In the genomic region with DNA sequence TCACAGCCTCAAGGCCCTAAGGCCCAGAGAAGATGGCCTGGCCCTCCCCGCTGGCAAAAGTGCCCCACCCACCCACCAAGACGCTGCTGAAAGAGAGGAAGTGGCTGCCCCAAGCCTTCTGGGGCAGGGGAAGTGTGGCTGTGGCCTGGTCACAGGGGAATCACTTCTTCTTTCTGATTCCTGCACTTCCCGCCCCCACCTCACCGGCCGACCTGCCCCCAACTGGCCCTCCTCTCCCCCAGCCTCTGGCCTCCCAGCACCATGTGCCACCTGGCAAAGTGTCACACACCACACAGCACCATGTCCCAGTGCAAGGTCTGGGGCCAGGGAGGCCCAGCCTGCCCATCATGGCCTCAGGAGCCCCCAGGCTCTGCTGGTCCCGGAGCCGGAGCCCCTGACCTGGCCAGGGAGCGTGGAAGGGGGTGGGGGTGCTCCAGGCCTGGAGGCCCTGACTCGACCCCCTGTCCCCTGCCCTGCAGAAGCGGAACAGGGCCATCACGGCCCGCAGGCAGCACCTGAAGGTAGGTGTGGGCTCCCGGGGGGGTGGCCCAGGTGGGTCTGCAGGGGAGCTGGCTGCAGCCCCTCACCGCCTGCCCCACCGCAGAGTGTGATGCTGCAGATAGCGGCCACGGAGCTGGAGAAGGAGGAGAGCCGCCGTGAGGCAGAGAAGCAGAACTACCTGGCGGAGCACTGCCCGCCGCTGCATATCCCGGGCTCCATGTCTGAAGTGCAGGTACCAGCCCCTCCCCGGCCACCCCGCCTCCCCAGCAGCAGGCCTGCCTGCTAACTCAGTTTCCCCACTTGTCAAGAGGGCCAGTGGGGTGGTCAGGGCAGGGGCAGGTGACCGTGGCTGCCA, we compare ENCODE assay signal across 11 cellular contexts. TPM values are rescaled to one million over a fixed set of nuclear protein-coding genes. Genes with fewer than 3 reads are reported as not detected.
A peak's percentile ranks its signal among the peaks of the same experiment; 100 is the strongest.
DNase-seq lines count a peak whose midpoint lies in the region; ATAC-seq and TF ChIP-seq lines count a peak whose summit lies in the region.
"Had no signal": no experiment of that assay in that cellular context is flagged by ENCODE, and none has a peak within 500 bp of the region (broad histone marks: within the 10 kb centered on the region; RNA-seq: fewer than 3 reads in every experiment).

No MANE protein-coding gene starts in this region.

- intact Hi-C loops in mucosa of descending colon (cut with DNase I, micrococcal nuclease) = no loop called here

- H3K9me3 Mint-ChIP-seq in activated naive CD8-positive, alpha-beta T cell treated with anti-CD3 and anti-CD28 coated beads for 36 hours = no peaks in the 10 kb centered on the region
- H3K9me3 Mint-ChIP-seq in osteocyte (ENCODE audit: unreplicated experiment) = no peaks in the 10 kb centered on the region

- no peak overlapping the region for H3K4me3 Mint-ChIP-seq in activated naive CD8-positive, alpha-beta T cell treated with anti-CD3 and anti-CD28 coated beads for 36 hours
- H3K4me3 Mint-ChIP-seq in osteocyte (ENCODE audit: unreplicated experiment) = no peak overlapping the region
- H3K4me3 Mint-ChIP-seq: activated CD4-positive, alpha-beta T cell treated with anti-CD3 and anti-CD28 coated beads for 36 hours had no signal

- TF ChIP-seq CTCF in GM10266 (IDR thresholded peaks at IDR 0.05; ENCODE audit: control insufficient read depth, insufficient read depth, low read depth, missing control alignments) = no peak
- no peak for TF ChIP-seq CTCF in mucosa of descending colon (IDR thresholded peaks at IDR 0.05)
- TF ChIP-seq CTCF in osteocyte (IDR thresholded peaks at IDR 0.05) = no peak

- H3K4me1 Mint-ChIP-seq in activated naive CD8-positive, alpha-beta T cell treated with anti-CD3 and anti-CD28 coated beads for 36 hours = peaks cover 24% of the 10 kb centered on the region
- H3K4me1 Mint-ChIP-seq in osteocyte (ENCODE audit: unreplicated experiment) = peaks cover 25% of the 10 kb centered on the region

- peak; percentile 50 for ATAC-seq in HG02759 (IDR thresholded peaks at IDR 0.05; ENCODE audit: unreplicated experiment)
- ATAC-seq in mucosa of descending colon = peak; percentile 46
- ATAC-seq in GM21381 (IDR thresholded peaks at IDR 0.05; ENCODE audit: unreplicated experiment) = no peak
- ATAC-seq in HG03520 (IDR thresholded peaks at IDR 0.05; ENCODE audit: unreplicated experiment) = no peak
- ATAC-seq: activated CD4-positive, alpha-beta T cell treated with anti-CD3 and anti-CD28 coated beads for 36 hours had no signal

- H3K36me3 ChIP-seq in mucosa of descending colon (ENCODE audit: low read depth) = no peaks in the 10 kb centered on the region
- H3K36me3 ChIP-seq: cardiac muscle cell had no signal

- peak; percentile 82 for DNase-seq in GM10266 (ENCODE audit: extremely low spot score)
- no peak for DNase-seq in activated naive CD8-positive, alpha-beta T cell treated with anti-CD3 and anti-CD28 coated beads for 36 hours
- peak; percentile 45 to 84 (median 57) for DNase-seq in mucosa of descending colon
- DNase-seq in stimulated activated CD4-positive, alpha-beta T cell treated with anti-CD3 and anti-CD28 coated beads, Interleukin-2, amount 100 ng/mL, for 48 hours = no peak
- DNase-seq in osteocyte (ENCODE audit: extremely low spot score, unreplicated experiment) = no peak
- DNase-seq: activated CD4-positive, alpha-beta T cell treated with anti-CD3 and anti-CD28 coated beads for 36 hours; DMS153 had no signal

- H3K27me3 Mint-ChIP-seq in activated naive CD8-positive, alpha-beta T cell treated with anti-CD3 and anti-CD28 coated beads for 36 hours = peaks cover 3% of the 10 kb centered on the region
- H3K27me3 Mint-ChIP-seq in osteocyte (ENCODE audit: unreplicated experiment) = no peaks in the 10 kb centered on the region
- H3K27me3 Mint-ChIP-seq: activated CD4-positive, alpha-beta T cell treated with anti-CD3 and anti-CD28 coated beads for 36 hours had no signal

- H3K4me1 ChIP-seq in mucosa of descending colon (ENCODE audit: low read depth) = peaks cover 6% of the 10 kb centered on the region

- no peaks in the 10 kb centered on the region for H3K36me3 Mint-ChIP-seq in activated naive CD8-positive, alpha-beta T cell treated with anti-CD3 and anti-CD28 coated beads for 36 hours
- H3K36me3 Mint-ChIP-seq in osteocyte (ENCODE audit: unreplicated experiment) = no peaks in the 10 kb centered on the region

- no peak overlapping the region for H3K4me3 ChIP-seq in mucosa of descending colon
- H3K4me3 ChIP-seq: cardiac muscle cell had no signal

- peak overlapping the region; percentile 42 for H3K27ac Mint-ChIP-seq in activated naive CD8-positive, alpha-beta T cell treated with anti-CD3 and anti-CD28 coated beads for 36 hours
- H3K27ac Mint-ChIP-seq in osteocyte (ENCODE audit: unreplicated experiment) = no peak overlapping the region
- H3K27ac Mint-ChIP-seq: activated CD4-positive, alpha-beta T cell treated with anti-CD3 and anti-CD28 coated beads for 36 hours had no signal

- no peaks in the 10 kb centered on the region for H3K9me3 ChIP-seq in mucosa of descending colon

RNA-seq across cellular contexts. Expression of gene TNNI2, which starts 1.4 kb away (rescaled TPM):
- total RNA-seq in activated naive CD8-positive, alpha-beta T cell treated with anti-CD3 and anti-CD28 coated beads for 36 hours = under 1 TPM in 1 of 2 experiments, not detected in 1; 0.31 TPM
- total RNA-seq in mucosa of descending colon (under 1 TPM in 1 of 3 donors, not detected in 2; 0.46 TPM), osteocyte (1.0 and 1.1 TPM in 2 replicates)
- total RNA-seq: activated CD4-positive, alpha-beta T cell treated with anti-CD3 and anti-CD28 coated beads for 36 hours had no signal

RNA-seq across cellular contexts. Expression of gene SYT8, which starts 5.4 kb away (rescaled TPM):
- not detected for total RNA-seq in activated naive CD8-positive, alpha-beta T cell treated with anti-CD3 and anti-CD28 coated beads for 36 hours
- total RNA-seq in mucosa of descending colon = 1 to 10 TPM in 2 of 3 donors, under 1 TPM in 1; 0.98 to 2.4 (median 2.1) TPM
- 5.0 and 6.2 TPM in 2 replicates for total RNA-seq in osteocyte
- total RNA-seq: activated CD4-positive, alpha-beta T cell treated with anti-CD3 and anti-CD28 coated beads for 36 hours; cardiac muscle cell had no signal

RNA-seq across cellular contexts. Expression of gene LSP1, which starts 12.7 kb away (rescaled TPM):
- total RNA-seq in activated naive CD8-positive, alpha-beta T cell treated with anti-CD3 and anti-CD28 coated beads for 36 hours = 100 to 1,000 TPM; 147 to 148 TPM
- 10 to 100 TPM; 18.5 to 32.2 (median 23.6) TPM for total RNA-seq in mucosa of descending colon
- 26.9 and 29.5 TPM in 2 replicates for total RNA-seq in osteocyte
- total RNA-seq: cardiac muscle cell had no signal

RNA-seq across cellular contexts. Expression of gene PRR33, which starts 51.5 kb away (rescaled TPM):
- under 1 TPM; 0.20 to 0.31 TPM for total RNA-seq in activated naive CD8-positive, alpha-beta T cell treated with anti-CD3 and anti-CD28 coated beads for 36 hours
- not detected for total RNA-seq in mucosa of descending colon
- not detected in 2 replicates for total RNA-seq in osteocyte
- total RNA-seq: cardiac muscle cell had no signal

Comparison
In these comparisons a context has a peak if more than half of its experiments do, and no peak if none do; other contexts are left out.
1. DNase-seq: peak in GM10266 (single experiment) and mucosa of descending colon (3 of 3); none in activated naive CD8-positive, alpha-beta T cell treated with anti-CD3 and anti-CD28 coated beads for 36 hours (single experiment), stimulated activated CD4-positive, alpha-beta T cell treated with anti-CD3 and anti-CD28 coated beads, Interleukin-2, amount 100 ng/mL, for 48 hours (0 of 2) and osteocyte (single experiment).
2. ATAC-seq: peak in HG02759 (single experiment) and mucosa of descending colon (single experiment); none in GM21381 (single experiment) and HG03520 (single experiment).